8 cellular contexts compared by ENCODE assay signal in genomic region chr15:98599911-98600685, GRCh38. TPM values are rescaled to one million over a fixed set of nuclear protein-coding genes. Genes with fewer than 3 reads are reported as not detected.
A peak's percentile ranks its signal among the peaks of the same experiment; 100 is the strongest.
DNase-seq lines count a peak whose midpoint lies in the region; ATAC-seq and TF ChIP-seq lines count a peak whose summit lies in the region.

No MANE protein-coding gene starts in this region.

- TF ChIP-seq CTCF in nephron progenitor cell (IDR thresholded peaks at IDR 0.05): no peak
- no peak for TF ChIP-seq CTCF in type B pancreatic cell (conservative IDR thresholded peaks at IDR 0.05)

- no peak overlapping the region for H3K27ac Mint-ChIP-seq in nephron progenitor cell
- H3K27ac Mint-ChIP-seq in type B pancreatic cell: peak overlapping the region; percentile 64

- peaks cover 33% of the 10 kb centered on the region for H3K4me1 Mint-ChIP-seq in nephron progenitor cell
- H3K4me1 Mint-ChIP-seq in type B pancreatic cell (ENCODE audit: unreplicated experiment): peaks cover 18% of the 10 kb centered on the region

- ATAC-seq in GM18909 (IDR thresholded peaks at IDR 0.05; ENCODE audit: poor library complexity, unreplicated experiment): peak; percentile 84
- ATAC-seq in HG03108 (IDR thresholded peaks at IDR 0.05; ENCODE audit: unreplicated experiment): peak; percentile 78
- peak; percentile 66 for ATAC-seq in esophagus mucosa

- DNase-seq in A172 (ENCODE audit: low spot score): peak; percentile 22
- peak; percentile 9 to 34 for DNase-seq in activated CD4-positive, alpha-beta T cell treated with anti-CD3 and anti-CD28 coated beads, Interleukin-2, amount 50 U/mL, for 24 hours (ENCODE audit: low read depth in 1 of 2, low spot score in 1 of 2)
- no peak for DNase-seq in nephron progenitor cell
- DNase-seq in type B pancreatic cell (ENCODE audit: extremely low spot score, unreplicated experiment): peak; percentile 51
- no peak for DNase-seq in NCI-H345 (lab: John Stamatoyannopoulos, UW)

- H3K9me3 Mint-ChIP-seq in nephron progenitor cell (peaks cover 9% of the 10 kb centered on the region), type B pancreatic cell (no peaks in the 10 kb centered on the region)

- H3K27me3 Mint-ChIP-seq in nephron progenitor cell (ENCODE audit: low read depth, poor library complexity) (peaks cover 4% of the 10 kb centered on the region), type B pancreatic cell (peaks cover 19% of the 10 kb centered on the region)

- H3K4me3 Mint-ChIP-seq in nephron progenitor cell (peak overlapping the region; percentile 33), type B pancreatic cell (peak overlapping the region; percentile 82)

- H3K36me3 Mint-ChIP-seq in nephron progenitor cell (ENCODE audit: low read depth) (peaks cover 4% of the 10 kb centered on the region), type B pancreatic cell (no peaks in the 10 kb centered on the region)

RNA-seq across cellular contexts. Expression of gene IGF1R, which starts 48.2 kb away (rescaled TPM):
- 6.1 and 9.4 TPM in 2 replicates for total RNA-seq in A172 (2014; rRNA removed; shearing (Covaris generic))
- 21.2 TPM for total RNA-seq in esophagus mucosa
- total RNA-seq in type B pancreatic cell (ENCODE audit: low replicate concordance): 66.9 and 87.1 TPM in 2 replicates

Comparison
In these comparisons a context has a peak if more than half of its experiments do, and no peak if none do; other contexts are left out.
1. DNase-seq: peak in A172 (single experiment), activated CD4-positive, alpha-beta T cell treated with anti-CD3 and anti-CD28 coated beads, Interleukin-2, amount 50 U/mL, for 24 hours (2 of 2) and type B pancreatic cell (single experiment); none in nephron progenitor cell (single experiment) and NCI-H345 (single experiment).
2. Peak in every context shown above with its lines, with median percentiles within 50 percentile points of each other: ATAC-seq.